3 cellular contexts compared by ENCODE assay signal in the genomic region with DNA sequence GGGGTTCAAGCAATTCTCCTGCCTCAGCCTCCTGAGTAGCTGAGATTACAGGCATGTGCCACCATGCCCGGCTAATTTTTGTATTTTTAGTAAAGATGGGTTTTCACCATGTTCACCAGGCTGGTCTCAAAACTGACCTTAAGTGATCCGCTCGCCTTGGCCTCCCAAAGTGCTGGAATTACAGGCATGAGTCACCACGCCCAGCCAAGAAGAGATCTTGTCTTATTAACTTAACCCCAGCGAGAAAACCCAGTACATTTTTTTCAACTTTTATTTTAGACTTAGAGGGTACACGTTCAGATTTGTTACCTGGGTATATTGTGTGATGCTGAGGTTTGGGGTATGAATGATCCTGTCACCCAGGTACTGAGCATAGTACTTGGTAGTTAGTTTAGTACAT. TPM values are rescaled to one million over a fixed set of nuclear protein-coding genes. Genes with fewer than 3 reads are reported as not detected.
"Had no signal": no experiment of that assay in that cellular context is flagged by ENCODE, and none has a peak within 500 bp of the region (broad histone marks: within the 10 kb centered on the region; RNA-seq: fewer than 3 reads in every experiment).

No MANE protein-coding gene starts in this region.

RNA-seq across cellular contexts. Expression of a gene that starts 38.3 kb away (rescaled TPM):
- total RNA-seq: activated naive CD8-positive, alpha-beta T cell treated with anti-CD3 and anti-CD28 coated beads, Interleukin-2, amount 10 ng/mL, durations not matched to agents 7 days and 5 days; activated T-helper 1 cell treated with anti-CD3 and anti-CD28 coated beads, Interleukin-12 subunit alpha, Interleukin-12 subunit beta, Interleukin-2, Interleukin-4 antibody, amounts not matched to agents 30 ng/mL and 10 ng/mL and 1 ng/mL, durations not matched to agents 14 hours and 24 hours and 36 hours; activated T-helper 2 cell treated with anti-CD3 and anti-CD28 coated beads, Interferon-gamma antibody, Interleukin-2, Interleukin-4, amounts not matched to agents 10 μg/mL and 5 μg/mL and 100 μg/mL, durations not matched to agents 14 hours and 24 hours and 36 hours had no signal
